ENCODE assay signal across 18 cellular contexts in the genomic region with DNA sequence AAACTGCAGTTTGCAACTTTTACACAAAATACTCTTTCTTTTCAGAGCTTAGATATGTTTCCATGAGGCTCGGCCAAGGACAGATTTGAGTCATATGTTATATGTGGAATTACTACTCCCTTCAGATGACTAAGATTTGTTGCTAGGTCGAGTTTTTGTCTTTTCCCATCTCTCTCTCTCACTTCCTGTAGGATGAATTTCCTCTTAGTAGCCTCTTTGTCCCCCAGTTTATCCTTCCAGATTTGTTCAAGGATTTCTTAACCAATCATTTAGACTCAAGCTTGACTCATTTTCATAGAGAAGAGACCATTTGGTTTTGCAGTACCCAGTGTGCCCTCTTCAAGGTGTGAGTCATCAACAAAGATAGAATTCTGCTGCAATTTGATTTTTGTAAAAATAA.
DNase-seq lines count a peak whose midpoint lies in the region; ATAC-seq, FAIRE-seq and TF ChIP-seq lines count a peak whose summit lies in the region.
"Had no signal": no experiment of that assay in that cellular context is flagged by ENCODE, and none has a peak within 500 bp of the region (broad histone marks: within the 10 kb centered on the region; RNA-seq: fewer than 3 reads in every experiment).

No MANE protein-coding gene starts in this region.

- TF ChIP-seq POLR2A in H54 (IDR thresholded peaks at IDR 0.05; ENCODE audit: low read depth, low read length) = no peak
- TF ChIP-seq POLR2A in adrenal gland (IDR thresholded peaks at IDR 0.05) = no peak

- no peaks in the 10 kb centered on the region for H3K4me1 ChIP-seq in adrenal gland (replicated peaks in 1 of 2)

- no peak overlapping the region for H3K4me3 Mint-ChIP-seq in chondrocyte (ENCODE audit: unreplicated experiment)
- H3K4me3 Mint-ChIP-seq: activated naive CD4-positive, alpha-beta T cell treated with anti-CD3 and anti-CD28 coated beads, Interleukin-2, amount 50 U/mL, for 24 hours; immature natural killer cell had no signal

- no peaks in the 10 kb centered on the region for H3K27me3 ChIP-seq in adrenal gland
- H3K27me3 ChIP-seq: cardiac muscle cell had no signal

- 9 to 22% (median 17%) methylated on average over 2 of the region's 2 CpGs for WGBS in adrenal gland, 4 donors

- no peaks in the 10 kb centered on the region for H3K9me3 ChIP-seq in adrenal gland (replicated peaks in 1 of 3)

- no peaks in the 10 kb centered on the region for H3K27me3 Mint-ChIP-seq in chondrocyte (ENCODE audit: low read depth)
- H3K27me3 Mint-ChIP-seq: activated naive CD4-positive, alpha-beta T cell treated with anti-CD3 and anti-CD28 coated beads, Interleukin-2, amount 50 U/mL, for 24 hours had no signal

- TF ChIP-seq CTCF in adrenal gland (IDR thresholded peaks at IDR 0.05) (peak in 2 of 6 experiments; percentile 11 to 17), foreskin fibroblast (IDR thresholded peaks at IDR 0.05; ENCODE audit: low read depth, low read length) (no peak), chondrocyte (IDR thresholded peaks at IDR 0.05) (no peak)

- H3K27ac Mint-ChIP-seq in chondrocyte (ENCODE audit: unreplicated experiment) = no peak overlapping the region
- H3K27ac Mint-ChIP-seq: activated naive CD4-positive, alpha-beta T cell treated with anti-CD3 and anti-CD28 coated beads, Interleukin-2, amount 50 U/mL, for 24 hours; immature natural killer cell had no signal

- H3K4me1 Mint-ChIP-seq in chondrocyte (ENCODE audit: low read depth) = no peaks in the 10 kb centered on the region
- H3K4me1 Mint-ChIP-seq: immature natural killer cell had no signal

- FAIRE-seq in H54 (lab: Jason Lieb, UNC) = peak; percentile 43

- H3K9me3 Mint-ChIP-seq in chondrocyte (ENCODE audit: low read depth) = peaks cover 15% of the 10 kb centered on the region
- H3K9me3 Mint-ChIP-seq: activated naive CD4-positive, alpha-beta T cell treated with anti-CD3 and anti-CD28 coated beads, Interleukin-2, amount 50 U/mL, for 24 hours had no signal

- DNase-seq in AG08395 (ENCODE audit: low spot score) (peak; percentile 3), H54 (ENCODE audit: insufficient read length, low spot score) (peak; percentile 6), adrenal gland (peak in 4 of 7 donors; percentile 17 to 45 (median 33)), foreskin fibroblast (peak; percentile 51 to 71), chondrocyte (ENCODE audit: low spot score) (no peak)
- DNase-seq in activated CD4-positive, CD25-positive, alpha-beta regulatory T cell (lab: John Stamatoyannopoulos, UW) = no peak
- DNase-seq: activated CD4-positive, alpha-beta T cell treated with anti-CD3 and anti-CD28 coated beads, Interleukin-2, amount 50 U/mL, for 1 hour; COR-L47; dorsolateral prefrontal cortex; immature natural killer cell; KG1; NCI-H2029 treated with DMSO at 0.1 percent for 48 hours; NCI-H446; stimulated activated CD4-positive, alpha-beta T cell treated with anti-CD3 and anti-CD28 coated beads, Interleukin-12 subunit alpha, Interleukin-12 subunit beta, amount 100 ng/mL, for 4 hours had no signal

- no peaks in the 10 kb centered on the region for H3K36me3 Mint-ChIP-seq in chondrocyte (ENCODE audit: low read depth)
- H3K36me3 Mint-ChIP-seq: activated naive CD4-positive, alpha-beta T cell treated with anti-CD3 and anti-CD28 coated beads, Interleukin-2, amount 50 U/mL, for 24 hours; immature natural killer cell had no signal

- H3K27ac ChIP-seq in adrenal gland = peak overlapping the region in 2 of 5 donors; percentile 68 to 70
- H3K27ac ChIP-seq: cardiac muscle cell had no signal

- H3K4me3 ChIP-seq in adrenal gland (no peak overlapping the region), foreskin fibroblast (ENCODE audit: low read depth in 1 of 2, low read length in 2 of 2) (no peak overlapping the region)
- H3K4me3 ChIP-seq: cardiac muscle cell, dorsolateral prefrontal cortex had no signal

- no peaks in the 10 kb centered on the region for H3K36me3 ChIP-seq in adrenal gland (replicated peaks in 1 of 2)
- H3K36me3 ChIP-seq: cardiac muscle cell had no signal

- no peak for ATAC-seq in HG03378 (IDR thresholded peaks at IDR 0.05; ENCODE audit: unreplicated experiment)
- ATAC-seq: Right ventricle myocardium inferior had no signal

- intact Hi-C loops in adrenal gland (cut with DNase I) = no loop called here

Comparison
In these comparisons a context has a peak if more than half of its experiments do, and no peak if none do; other contexts are left out.
1. DNase-seq: peak in AG08395 (single experiment), H54 (single experiment), adrenal gland (4 of 7) and foreskin fibroblast (2 of 2); none in activated CD4-positive, CD25-positive, alpha-beta regulatory T cell (0 of 4) and chondrocyte (single experiment).